Comparison of ENCODE assay signal across 8 cellular contexts in genomic region chr6:158644227-158645063, GRCh38. TPM values are rescaled to one million over a fixed set of nuclear protein-coding genes. Genes with fewer than 3 reads are reported as not detected.
DNase-seq lines count a peak whose midpoint lies in the region; ATAC-seq and TF ChIP-seq lines count a peak whose summit lies in the region.

Gene DYNLT1 (minus strand): TSS chr6:158644743. CDS start chr6:158644708, 35 bp downstream.

- H3K4me1 Mint-ChIP-seq in central memory CD8-positive, alpha-beta T cell: peaks cover 64% of the 10 kb centered on the region

- CTCF ChIA-PET in AG04450 (lab: Charles Lee): interaction anchor here (0.6 to 4.4 kb wide), 6 partner anchors 47 to 430 kb away, joined by 3 to 28 read pairs (median 3); no protein-coding TSS in a partner anchor

- peak within 1 kb of the TSS; percentile 97 for H3K4me3 ChIP-seq in AG04450 (ENCODE audit: low read depth, low read length)

- H3K9me3 ChIP-seq in AG04450 (ENCODE audit: control insufficient read depth, insufficient read depth, low read length): no peaks in the 10 kb centered on the region

- no peaks in the 10 kb centered on the region for H3K9me3 Mint-ChIP-seq in central memory CD8-positive, alpha-beta T cell

- H3K36me3 Mint-ChIP-seq in central memory CD8-positive, alpha-beta T cell (ENCODE audit: insufficient read depth): peaks cover 35% of the 10 kb centered on the region

- H3K27me3 Mint-ChIP-seq in central memory CD8-positive, alpha-beta T cell: no peaks in the 10 kb centered on the region

- no peaks in the 10 kb centered on the region for H3K27me3 ChIP-seq in AG04450 (ENCODE audit: control insufficient read depth, insufficient read depth, low read length)

- DNase-seq in AG04450 (ENCODE audit: low read depth, low spot score): no peak
- DNase-seq in NCI-H2227 treated with DMSO at 0.1 percent for 48 hours (lab: John Stamatoyannopoulos, UW): peak; percentile 76
- DNase-seq in activated CD4-positive, CD25-positive, alpha-beta regulatory T cell treated with anti-CD3 and anti-CD28 coated beads, Interleukin-2, amount 50 U/mL, for 16 hours (ENCODE audit: low read depth, low spot score): peak; percentile 77
- DNase-seq in central memory CD8-positive, alpha-beta T cell (ENCODE audit: low spot score in 2 of 2): peak; percentile 79 to 88
- DNase-seq in iris pigment epithelial cell (ENCODE audit: low read depth): peak; percentile 80
- DNase-seq in stimulated activated CD4-positive, alpha-beta T cell treated with anti-CD3 and anti-CD28 coated beads, Interleukin-12 subunit alpha, Interleukin-12 subunit beta, amount 100 ng/mL, for 4 hours: peak; percentile 88

- ATAC-seq in GM18868 (IDR thresholded peaks at IDR 0.05; ENCODE audit: unreplicated experiment) (peak; percentile 57), HG03103 (IDR thresholded peaks at IDR 0.05; ENCODE audit: low read depth, unreplicated experiment) (peak; percentile 44)
- ATAC-seq in central memory CD8-positive, alpha-beta T cell (replicated peaks; ENCODE audit: extremely low read depth, poor library complexity, severe bottlenecking): peak; percentile 57

- H3K27ac ChIP-seq in AG04450 (ENCODE audit: low read depth, low read length): peak within 1 kb of the TSS; percentile 86

- H3K4me3 Mint-ChIP-seq in central memory CD8-positive, alpha-beta T cell: peak within 1 kb of the TSS; percentile 96

- TF ChIP-seq CTCF in AG04450 (IDR thresholded peaks at IDR 0.05; ENCODE audit: low read depth, low read length): no peak

- H3K27ac Mint-ChIP-seq in central memory CD8-positive, alpha-beta T cell (ENCODE audit: low read depth): peak within 1 kb of the TSS; percentile 94

- POLR2A ChIA-PET in AG04450 (lab: Yijun Ruan, JAX): interaction anchor here (0.9 to 2.4 kb wide), 5 partner anchors 11 to 27 kb away, joined by 3 to 12 read pairs (median 7); no protein-coding TSS in a partner anchor

RNA-seq across cellular contexts. Expression of gene DYNLT1, which starts in this region (rescaled TPM):
- 414 and 422 TPM in 2 replicates for polyA plus RNA-seq in AG04450 (2011; rRNA removed)
- polyA minus RNA-seq in AG04450 (2011; rRNA and poly(A)+ RNA removed): 125 and 133 TPM in 2 replicates
